In the genomic region with DNA sequence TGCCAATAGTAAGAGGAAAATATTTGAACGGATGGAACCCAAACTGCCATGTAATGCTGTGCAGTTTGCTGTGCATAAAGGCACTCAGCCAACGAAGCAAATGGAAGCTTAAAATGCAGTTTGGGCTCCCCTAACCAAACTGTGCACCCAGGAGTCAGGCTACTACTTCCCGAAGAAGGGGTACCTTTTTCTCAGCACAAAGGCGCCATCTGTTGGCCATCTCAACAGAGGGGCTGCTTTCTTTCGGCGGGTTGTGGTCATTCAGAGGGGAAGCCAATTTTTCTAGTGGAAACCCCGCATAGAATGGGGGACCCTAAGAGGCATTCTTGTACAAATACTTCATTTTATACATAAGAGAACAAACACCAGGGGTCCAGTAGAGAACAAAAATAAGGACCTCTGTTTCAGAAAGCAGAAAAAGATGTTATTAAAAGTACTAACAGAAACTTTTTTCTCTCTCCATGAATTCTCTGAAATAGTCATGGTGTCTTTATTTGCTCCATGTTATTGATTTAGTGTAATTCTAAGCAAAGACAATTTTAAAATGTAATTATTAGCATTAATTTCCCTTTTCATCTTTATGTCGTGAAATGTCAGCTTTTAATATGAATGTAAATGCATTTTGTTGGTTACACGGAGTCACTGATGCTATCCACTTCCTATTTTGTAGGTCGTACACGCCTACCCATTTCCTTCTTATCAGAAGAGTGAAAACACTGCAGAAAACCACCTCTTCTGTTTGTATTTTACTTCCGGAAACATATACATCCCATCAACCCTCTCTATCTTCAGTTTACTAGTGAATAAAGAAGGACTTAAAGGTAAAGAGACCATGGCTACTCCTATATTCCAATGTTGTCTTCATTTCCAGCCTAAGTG, we compare ENCODE assay signal across 9 cellular contexts.
DNase-seq lines count a peak whose midpoint lies in the region; ATAC-seq, FAIRE-seq and TF ChIP-seq lines count a peak whose summit lies in the region.
"Had no signal": no experiment of that assay in that cellular context is flagged by ENCODE, and none has a peak within 500 bp of the region (broad histone marks: within the 10 kb centered on the region; RNA-seq: fewer than 3 reads in every experiment).

No MANE protein-coding gene starts in this region.

- no peaks in the 10 kb centered on the region for H3K36me3 Mint-ChIP-seq in astrocyte (ENCODE audit: low read depth, unreplicated experiment)

- H3K4me1 Mint-ChIP-seq in astrocyte (ENCODE audit: low read depth, unreplicated experiment) = peaks cover 4% of the 10 kb centered on the region

- H3K27ac Mint-ChIP-seq in astrocyte (ENCODE audit: unreplicated experiment) = no peak overlapping the region
- H3K27ac Mint-ChIP-seq: stimulated activated naive CD8-positive, alpha-beta T cell treated with anti-CD3 and anti-CD28 coated beads, Interleukin-15, Interleukin-2, amounts not matched to agents 100 ng/mL and 50 ng/mL, for 24 hours had no signal

- H3K9me3 Mint-ChIP-seq in astrocyte (ENCODE audit: unreplicated experiment) = no peaks in the 10 kb centered on the region
- H3K9me3 Mint-ChIP-seq: stimulated activated naive CD8-positive, alpha-beta T cell treated with anti-CD3 and anti-CD28 coated beads, Interleukin-15, Interleukin-2, amounts not matched to agents 100 ng/mL and 50 ng/mL, for 24 hours had no signal

- H3K27me3 ChIP-seq in astrocyte (ENCODE audit: insufficient read depth, low read length) = no peaks in the 10 kb centered on the region

- no peaks in the 10 kb centered on the region for H3K4me1 ChIP-seq in astrocyte (ENCODE audit: insufficient read depth, low read length)

- no peaks in the 10 kb centered on the region for H3K79me2 ChIP-seq in astrocyte (ENCODE audit: insufficient read depth, low read length)

- DNase-seq in A172 (ENCODE audit: low spot score) = peak; percentile 53
- DNase-seq in GM12864 (ENCODE audit: low read depth) = no peak
- DNase-seq in NCI-H2227 (lab: John Stamatoyannopoulos, UW; ENCODE audit: unreplicated experiment) = peak; percentile 72
- peak; percentile 29 for DNase-seq in astrocyte (ENCODE audit: low read depth)
- peak; percentile 87 for DNase-seq in inferior parietal cortex (ENCODE audit: extremely low spot score)

- no peak overlapping the region for H3K4me3 Mint-ChIP-seq in astrocyte (ENCODE audit: unreplicated experiment)
- H3K4me3 Mint-ChIP-seq: stimulated activated naive CD8-positive, alpha-beta T cell treated with anti-CD3 and anti-CD28 coated beads, Interleukin-15, Interleukin-2, amounts not matched to agents 100 ng/mL and 50 ng/mL, for 24 hours had no signal

- no peak overlapping the region for H3K27ac ChIP-seq in astrocyte (ENCODE audit: low read depth, low read length)
- peak overlapping the region; percentile 86 for H3K27ac ChIP-seq in temporal lobe (ENCODE audit: low read depth, low read length)

- peak overlapping the region; percentile 20 for H3K4me2 ChIP-seq in astrocyte (ENCODE audit: low read length)

- no peak overlapping the region for H3K9ac ChIP-seq in astrocyte (ENCODE audit: low read length)

- H3K36me3 ChIP-seq in astrocyte (ENCODE audit: insufficient read depth, low read length) = no peaks in the 10 kb centered on the region

- no peak for FAIRE-seq in astrocyte (lab: Jason Lieb, UNC)

- ATAC-seq in HG02571 (IDR thresholded peaks at IDR 0.05; ENCODE audit: unreplicated experiment) (no peak), GM18517 (IDR thresholded peaks at IDR 0.05; ENCODE audit: unreplicated experiment) (no peak)

- no peaks in the 10 kb centered on the region for H4K20me1 ChIP-seq in astrocyte (ENCODE audit: insufficient read depth, low read length)

- no peak overlapping the region for H2AFZ ChIP-seq in astrocyte (ENCODE audit: low read depth, low read length)

- no peaks in the 10 kb centered on the region for H3K9me3 ChIP-seq in astrocyte (ENCODE audit: insufficient read depth, low read depth, low read length)

- TF ChIP-seq CTCF in GM12864 (IDR thresholded peaks at IDR 0.05; ENCODE audit: low read depth, low read length, missing control alignments) (peak; percentile 28), astrocyte (IDR thresholded peaks at IDR 0.05; ENCODE audit: insufficient read depth, low read depth, low read length) (peak; percentile 66)

- no peaks in the 10 kb centered on the region for H3K27me3 Mint-ChIP-seq in astrocyte (ENCODE audit: low read depth, unreplicated experiment)
- H3K27me3 Mint-ChIP-seq: stimulated activated naive CD8-positive, alpha-beta T cell treated with anti-CD3 and anti-CD28 coated beads, Interleukin-15, Interleukin-2, amounts not matched to agents 100 ng/mL and 50 ng/mL, for 24 hours had no signal

- H3K4me3 ChIP-seq in GM12864 (ENCODE audit: low read depth, low read length) (no peak overlapping the region), astrocyte (ENCODE audit: insufficient read depth, low read depth, low read length) (no peak overlapping the region)
